Comparison of ENCODE assay signal across 14 cellular contexts in genomic region chr4:23305026-23305425, GRCh38.
DNase-seq lines count a peak whose midpoint lies in the region; ATAC-seq, FAIRE-seq and TF ChIP-seq lines count a peak whose summit lies in the region.
"Had no signal": no experiment of that assay in that cellular context is flagged by ENCODE, and none has a peak within 500 bp of the region (broad histone marks: within the 10 kb centered on the region; RNA-seq: fewer than 3 reads in every experiment).

No MANE protein-coding gene starts in this region.

- no peak overlapping the region for H2AK5ac ChIP-seq in H1 (ENCODE audit: low read depth, low read length)

- no peak overlapping the region for H4K5ac ChIP-seq in H1 (ENCODE audit: insufficient read length, low read depth, low read length)

- H2BK5ac ChIP-seq in H1 (ENCODE audit: low read depth, low read length), result no peak overlapping the region

- CTCF ChIA-PET in H1 (lab: Charles Lee; ENCODE audit: partially characterized antibody), result interaction anchor here (0.6 to 1.0 kb wide), 5 partner anchors 32 to 1156 kb away, joined by 3 to 4 read pairs (median 3); no protein-coding TSS in a partner anchor

- intact Hi-C loops in thyroid gland (cut with DNase I), result no loop called here

- DNase-seq in A172 (ENCODE audit: low spot score) (peak; percentile 11), GM20000 (ENCODE audit: low spot score) (peak; percentile 9), NCI-H226 (peak; percentile 28), H1 (ENCODE audit: low read depth in 1 of 2, low spot score in 2 of 2) (no peak), thyroid gland (no peak), NCI-H2171 treated with DMSO at 0.1 percent for 48 hours (lab: John Stamatoyannopoulos, UW) (no peak)
- DNase-seq in effector CD8-positive, alpha-beta T cell (lab: John Stamatoyannopoulos, UW), result no peak
- DNase-seq: adrenal gland; endodermal cell; GF-D8; NCI-H1417 treated with DMSO at 0.1 percent for 48 hours; NK-92 treated with Interleukin-12 subunit alpha and Interleukin-12 subunit beta, amount 100 ng/mL, for 24 hours; stimulated activated CD4-positive, alpha-beta T cell treated with anti-CD3 and anti-CD28 coated beads, Interleukin-4, amount 100 ng/mL, for 4 hours had no signal

- H4K91ac ChIP-seq in H1 (replicated peaks; ENCODE audit: insufficient read length, low read length), result no peak overlapping the region

- no peak overlapping the region for H3K9ac ChIP-seq in H1 (replicated peaks in 1 of 4; ENCODE audit: extremely low read depth in 1 of 4, low read depth in 3 of 4, low read length in 3 of 4)

- H2BK12ac ChIP-seq in H1 (ENCODE audit: low read depth, low read length), result no peak overlapping the region

- H2BK120ac ChIP-seq in H1 (replicated peaks; ENCODE audit: low read depth, low read length), result no peak overlapping the region

- no peaks in the 10 kb centered on the region for H3K36me3 ChIP-seq in H1 (ENCODE audit: control insufficient read depth in 2 of 4, insufficient read depth in 4 of 4, low read length in 3 of 4)
- no peaks in the 10 kb centered on the region for H3K36me3 ChIP-seq in thyroid gland
- H3K36me3 ChIP-seq: adrenal gland had no signal

- H3K4me1 ChIP-seq in H1 (replicated peaks in 1 of 4; ENCODE audit: control insufficient read depth in 3 of 4, insufficient read depth in 4 of 4, low read length in 3 of 4), result no peaks in the 10 kb centered on the region
- no peaks in the 10 kb centered on the region for H3K4me1 ChIP-seq in thyroid gland
- H3K4me1 ChIP-seq: adrenal gland had no signal

- H2AFZ ChIP-seq in H1 (ENCODE audit: low read length), result 0 out of 2 replicates have a peak overlapping the region, but pooled peaks have one; percentile 18

- H3K79me2 ChIP-seq in H1 (ENCODE audit: control insufficient read depth in 1 of 2, insufficient read depth in 2 of 2, low read length in 2 of 2), result no peaks in the 10 kb centered on the region

- FAIRE-seq in H1 (lab: Jason Lieb, UNC), result no peak

- no peak for TF ChIP-seq RAD21 in H1 (IDR thresholded peaks at IDR 0.05 in 1 of 2, conservative IDR thresholded peaks at IDR 0.05 in 1 of 2; ENCODE audit: low read depth in 2 of 2, low read length in 2 of 2)

- H2BK15ac ChIP-seq in H1 (ENCODE audit: low read length), result no peak overlapping the region

- no peak for ATAC-seq in HG03097 (IDR thresholded peaks at IDR 0.05; ENCODE audit: low FRiP score, unreplicated experiment)

- no peaks in the 10 kb centered on the region for H4K20me1 ChIP-seq in H1 (replicated peaks in 1 of 2; ENCODE audit: control insufficient read depth in 1 of 2, insufficient read depth in 2 of 2, low read length in 2 of 2)

- TF ChIP-seq POLR2A in H1 (IDR thresholded peaks at IDR 0.05; ENCODE audit: control extremely low read depth in 1 of 2, low read depth in 2 of 2, low read length in 2 of 2) (no peak), thyroid gland (IDR thresholded peaks at IDR 0.05) (no peak)

- H3K79me1 ChIP-seq in H1 (ENCODE audit: low read depth, low read length), result no peaks in the 10 kb centered on the region

- TF ChIP-seq EP300 in H1 (IDR thresholded peaks at IDR 0.05; ENCODE audit: borderline replicate concordance in 1 of 2, low read depth in 2 of 2, low read length in 2 of 2), result no peak

- POLR2A ChIA-PET in H1 (lab: Charles Lee; ENCODE audit: partially characterized antibody), result no interaction called here

- H3K4ac ChIP-seq in H1 (replicated peaks; ENCODE audit: insufficient read length, low read depth, low read length), result no peak overlapping the region

- WGBS in H1 (ENCODE audit: extremely low coverage in 1 of 2, insufficient coverage in 1 of 2, insufficient read length in 1 of 2, insufficient replicate concordance in 2 of 2, low coverage in 1 of 2, low lambda C conversion rate in 2 of 2, missing lambda C conversion rate in 1 of 2), 2 experiments, result 77% methylated on average over 1 of the region's 1 CpG; no CpG with 5 or more reads in 1 of the 2 experiments
- 37 to 43% methylated on average over 1 of the region's 1 CpG for WGBS in thyroid gland, 2 donors

- no peak overlapping the region for H3K18ac ChIP-seq in H1 (ENCODE audit: extremely low read depth, low read length)

- TF ChIP-seq CTCF in GM20000 (IDR thresholded peaks at IDR 0.05; ENCODE audit: extremely low read depth, missing control alignments) (no peak), H1 (IDR thresholded peaks at IDR 0.05; ENCODE audit: control extremely low read depth in 1 of 3, insufficient read depth in 1 of 3, low read depth in 1 of 3, low read length in 3 of 3) (no peak), thyroid gland (IDR thresholded peaks at IDR 0.05) (no peak)

- H2BK20ac ChIP-seq in H1 (ENCODE audit: low read length), result no peak overlapping the region

- no peak overlapping the region for H3K14ac ChIP-seq in H1 (ENCODE audit: insufficient read length)

- H3K56ac ChIP-seq in H1 (replicated peaks; ENCODE audit: insufficient read length, low read depth, low read length), result no peak overlapping the region

- no peaks in the 10 kb centered on the region for H3K27me3 ChIP-seq in H1 (replicated peaks in 1 of 4; ENCODE audit: control insufficient read depth in 3 of 4, extremely low read depth in 1 of 4, insufficient read depth in 3 of 4, low read length in 3 of 4)
- no peaks in the 10 kb centered on the region for H3K27me3 ChIP-seq in thyroid gland
- H3K27me3 ChIP-seq: adrenal gland had no signal

- H3K9me3 ChIP-seq in H1 (ENCODE audit: insufficient read depth in 2 of 2, low read depth in 1 of 2, low read length in 1 of 2), result no peaks in the 10 kb centered on the region
- no peaks in the 10 kb centered on the region for H3K9me3 ChIP-seq in thyroid gland
- H3K9me3 ChIP-seq: adrenal gland had no signal

- no peak overlapping the region for H4K8ac ChIP-seq in H1 (ENCODE audit: extremely low read depth, insufficient read depth, low read length)

- H3K4me3 ChIP-seq in H1 (ENCODE audit: extremely low read depth in 1 of 4, insufficient read depth in 2 of 4, low read depth in 3 of 4, low read length in 4 of 4), result no peak overlapping the region
- no peak overlapping the region for H3K4me3 ChIP-seq in thyroid gland (replicated peaks in 1 of 3)

- H3K23me2 ChIP-seq in H1 (ENCODE audit: low read depth, low read length), result no peaks in the 10 kb centered on the region

- no peak overlapping the region for H3K23ac ChIP-seq in H1 (ENCODE audit: insufficient read length)

- H3K27ac ChIP-seq in H1 (ENCODE audit: low read depth, low read length), result no peak overlapping the region
- no peak overlapping the region for H3K27ac ChIP-seq in thyroid gland
- H3K27ac ChIP-seq: adrenal gland had no signal

- H3K4me2 ChIP-seq in H1 (ENCODE audit: insufficient read depth in 1 of 2, low read depth in 2 of 2, low read length in 2 of 2), result no peak overlapping the region

TF ChIP-seq in H1, 55 proteins besides CTCF, POLR2A, EP300 and RAD21:
- TF ChIP-seq RNF2 (IDR thresholded peaks at IDR 0.05; ENCODE audit: borderline replicate concordance, low read depth, low read length, missing control alignments, poor library complexity, severe bottlenecking), result no peak

Comparison
In these comparisons a context has a peak if more than half of its experiments do, and no peak if none do; other contexts are left out.
1. DNase-seq: peak in A172 (single experiment), GM20000 (single experiment) and NCI-H226 (single experiment); none in H1 (0 of 2), effector CD8-positive, alpha-beta T cell (single experiment), thyroid gland (0 of 2) and NCI-H2171 treated with DMSO at 0.1 percent for 48 hours (single experiment).